Comparison of ENCODE assay signal across 2 cellular contexts in the genomic region with DNA sequence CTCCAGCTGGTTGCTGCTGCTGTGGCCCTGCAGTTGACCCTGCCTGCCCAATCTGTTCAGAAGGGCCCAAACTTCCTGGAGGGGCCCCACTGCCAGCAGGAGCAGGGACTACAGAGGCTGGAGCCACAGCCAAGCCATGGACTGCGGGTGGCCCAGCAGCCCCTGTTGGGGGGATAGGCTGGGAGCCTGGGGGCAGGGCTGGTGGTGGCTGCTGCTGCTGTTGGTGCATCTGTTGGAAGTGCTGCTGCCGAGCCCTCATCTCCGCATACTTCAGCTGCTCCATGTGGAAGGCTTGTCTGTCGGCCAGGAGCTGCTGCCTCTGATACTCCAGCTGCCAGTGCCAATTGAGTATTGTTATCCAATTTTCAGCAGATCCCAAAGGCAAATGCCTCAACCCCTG.
TF ChIP-seq lines count a peak whose summit lies in the region.

No MANE protein-coding gene starts in this region.

TF ChIP-seq in SK-N-SH treated with all-trans-retinoic acid at 6 μM for 48 hours, 23 proteins besides CTCF, POLR2A, EP300 and RAD21 (continued from another document):
- TF ChIP-seq, protein P1, sequence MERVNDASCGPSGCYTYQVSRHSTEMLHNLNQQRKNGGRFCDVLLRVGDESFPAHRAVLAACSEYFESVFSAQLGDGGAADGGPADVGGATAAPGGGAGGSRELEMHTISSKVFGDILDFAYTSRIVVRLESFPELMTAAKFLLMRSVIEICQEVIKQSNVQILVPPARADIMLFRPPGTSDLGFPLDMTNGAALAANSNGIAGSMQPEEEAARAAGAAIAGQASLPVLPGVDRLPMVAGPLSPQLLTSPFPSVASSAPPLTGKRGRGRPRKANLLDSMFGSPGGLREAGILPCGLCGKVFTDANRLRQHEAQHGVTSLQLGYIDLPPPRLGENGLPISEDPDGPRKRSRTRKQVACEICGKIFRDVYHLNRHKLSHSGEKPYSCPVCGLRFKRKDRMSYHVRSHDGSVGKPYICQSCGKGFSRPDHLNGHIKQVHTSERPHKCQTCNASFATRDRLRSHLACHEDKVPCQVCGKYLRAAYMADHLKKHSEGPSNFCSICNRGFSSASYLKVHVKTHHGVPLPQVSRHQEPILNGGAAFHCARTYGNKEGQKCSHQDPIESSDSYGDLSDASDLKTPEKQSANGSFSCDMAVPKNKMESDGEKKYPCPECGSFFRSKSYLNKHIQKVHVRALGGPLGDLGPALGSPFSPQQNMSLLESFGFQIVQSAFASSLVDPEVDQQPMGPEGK (CRISPR knock-in tag; IDR thresholded peaks at IDR 0.05; ENCODE audit: borderline replicate concordance): no peak
- no peak for TF ChIP-seq ZNF8 (CRISPR knock-in tag; IDR thresholded peaks at IDR 0.05)
- TF ChIP-seq ZC3H10 (CRISPR knock-in tag; IDR thresholded peaks at IDR 0.05): no peak
- no peak for TF ChIP-seq OSR1 (CRISPR knock-in tag; IDR thresholded peaks at IDR 0.05)
- no peak for TF ChIP-seq TCF4 (CRISPR knock-in tag; IDR thresholded peaks at IDR 0.05; ENCODE audit: borderline replicate concordance)
- TF ChIP-seq RARB (CRISPR knock-in tag; IDR thresholded peaks at IDR 0.05): no peak
- no peak for TF ChIP-seq ZFP3 (CRISPR knock-in tag; IDR thresholded peaks at IDR 0.05)
- TF ChIP-seq, protein P2, sequence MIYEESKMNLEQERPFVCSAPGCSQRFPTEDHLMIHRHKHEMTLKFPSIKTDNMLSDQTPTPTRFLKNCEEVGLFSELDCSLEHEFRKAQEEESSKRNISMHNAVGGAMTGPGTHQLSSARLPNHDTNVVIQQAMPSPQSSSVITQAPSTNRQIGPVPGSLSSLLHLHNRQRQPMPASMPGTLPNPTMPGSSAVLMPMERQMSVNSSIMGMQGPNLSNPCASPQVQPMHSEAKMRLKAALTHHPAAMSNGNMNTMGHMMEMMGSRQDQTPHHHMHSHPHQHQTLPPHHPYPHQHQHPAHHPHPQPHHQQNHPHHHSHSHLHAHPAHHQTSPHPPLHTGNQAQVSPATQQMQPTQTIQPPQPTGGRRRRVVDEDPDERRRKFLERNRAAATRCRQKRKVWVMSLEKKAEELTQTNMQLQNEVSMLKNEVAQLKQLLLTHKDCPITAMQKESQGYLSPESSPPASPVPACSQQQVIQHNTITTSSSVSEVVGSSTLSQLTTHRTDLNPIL (CRISPR knock-in tag; IDR thresholded peaks at IDR 0.05; ENCODE audit: low read depth): no peak
- TF ChIP-seq, protein P3, sequence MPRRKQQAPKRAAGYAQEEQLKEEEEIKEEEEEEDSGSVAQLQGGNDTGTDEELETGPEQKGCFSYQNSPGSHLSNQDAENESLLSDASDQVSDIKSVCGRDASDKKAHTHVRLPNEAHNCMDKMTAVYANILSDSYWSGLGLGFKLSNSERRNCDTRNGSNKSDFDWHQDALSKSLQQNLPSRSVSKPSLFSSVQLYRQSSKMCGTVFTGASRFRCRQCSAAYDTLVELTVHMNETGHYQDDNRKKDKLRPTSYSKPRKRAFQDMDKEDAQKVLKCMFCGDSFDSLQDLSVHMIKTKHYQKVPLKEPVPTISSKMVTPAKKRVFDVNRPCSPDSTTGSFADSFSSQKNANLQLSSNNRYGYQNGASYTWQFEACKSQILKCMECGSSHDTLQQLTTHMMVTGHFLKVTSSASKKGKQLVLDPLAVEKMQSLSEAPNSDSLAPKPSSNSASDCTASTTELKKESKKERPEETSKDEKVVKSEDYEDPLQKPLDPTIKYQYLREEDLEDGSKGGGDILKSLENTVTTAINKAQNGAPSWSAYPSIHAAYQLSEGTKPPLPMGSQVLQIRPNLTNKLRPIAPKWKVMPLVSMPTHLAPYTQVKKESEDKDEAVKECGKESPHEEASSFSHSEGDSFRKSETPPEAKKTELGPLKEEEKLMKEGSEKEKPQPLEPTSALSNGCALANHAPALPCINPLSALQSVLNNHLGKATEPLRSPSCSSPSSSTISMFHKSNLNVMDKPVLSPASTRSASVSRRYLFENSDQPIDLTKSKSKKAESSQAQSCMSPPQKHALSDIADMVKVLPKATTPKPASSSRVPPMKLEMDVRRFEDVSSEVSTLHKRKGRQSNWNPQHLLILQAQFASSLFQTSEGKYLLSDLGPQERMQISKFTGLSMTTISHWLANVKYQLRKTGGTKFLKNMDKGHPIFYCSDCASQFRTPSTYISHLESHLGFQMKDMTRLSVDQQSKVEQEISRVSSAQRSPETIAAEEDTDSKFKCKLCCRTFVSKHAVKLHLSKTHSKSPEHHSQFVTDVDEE (CRISPR knock-in tag; IDR thresholded peaks at IDR 0.05): no peak
- TF ChIP-seq, protein P4, sequence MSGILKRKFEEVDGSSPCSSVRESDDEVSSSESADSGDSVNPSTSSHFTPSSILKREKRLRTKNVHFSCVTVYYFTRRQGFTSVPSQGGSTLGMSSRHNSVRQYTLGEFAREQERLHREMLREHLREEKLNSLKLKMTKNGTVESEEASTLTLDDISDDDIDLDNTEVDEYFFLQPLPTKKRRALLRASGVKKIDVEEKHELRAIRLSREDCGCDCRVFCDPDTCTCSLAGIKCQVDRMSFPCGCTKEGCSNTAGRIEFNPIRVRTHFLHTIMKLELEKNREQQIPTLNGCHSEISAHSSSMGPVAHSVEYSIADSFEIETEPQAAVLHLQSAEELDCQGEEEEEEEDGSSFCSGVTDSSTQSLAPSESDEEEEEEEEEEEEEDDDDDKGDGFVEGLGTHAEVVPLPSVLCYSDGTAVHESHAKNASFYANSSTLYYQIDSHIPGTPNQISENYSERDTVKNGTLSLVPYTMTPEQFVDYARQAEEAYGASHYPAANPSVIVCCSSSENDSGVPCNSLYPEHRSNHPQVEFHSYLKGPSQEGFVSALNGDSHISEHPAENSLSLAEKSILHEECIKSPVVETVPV (CRISPR knock-in tag; IDR thresholded peaks at IDR 0.05): no peak
- TF ChIP-seq GLIS3 (CRISPR knock-in tag; IDR thresholded peaks at IDR 0.05): no peak

TF ChIP-seq in SK-N-SH, 30 proteins besides CTCF, POLR2A, EP300 and RAD21 (continued from another document):
- TF ChIP-seq, protein P5, sequence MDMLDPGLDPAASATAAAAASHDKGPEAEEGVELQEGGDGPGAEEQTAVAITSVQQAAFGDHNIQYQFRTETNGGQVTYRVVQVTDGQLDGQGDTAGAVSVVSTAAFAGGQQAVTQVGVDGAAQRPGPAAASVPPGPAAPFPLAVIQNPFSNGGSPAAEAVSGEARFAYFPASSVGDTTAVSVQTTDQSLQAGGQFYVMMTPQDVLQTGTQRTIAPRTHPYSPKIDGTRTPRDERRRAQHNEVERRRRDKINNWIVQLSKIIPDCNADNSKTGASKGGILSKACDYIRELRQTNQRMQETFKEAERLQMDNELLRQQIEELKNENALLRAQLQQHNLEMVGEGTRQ (IDR thresholded peaks at IDR 0.05; ENCODE audit: borderline replicate concordance, low read depth, low read length): no peak
- TF ChIP-seq CHD2 (IDR thresholded peaks at IDR 0.05; ENCODE audit: low read length, partially characterized antibody): no peak
- TF ChIP-seq, protein P6, sequence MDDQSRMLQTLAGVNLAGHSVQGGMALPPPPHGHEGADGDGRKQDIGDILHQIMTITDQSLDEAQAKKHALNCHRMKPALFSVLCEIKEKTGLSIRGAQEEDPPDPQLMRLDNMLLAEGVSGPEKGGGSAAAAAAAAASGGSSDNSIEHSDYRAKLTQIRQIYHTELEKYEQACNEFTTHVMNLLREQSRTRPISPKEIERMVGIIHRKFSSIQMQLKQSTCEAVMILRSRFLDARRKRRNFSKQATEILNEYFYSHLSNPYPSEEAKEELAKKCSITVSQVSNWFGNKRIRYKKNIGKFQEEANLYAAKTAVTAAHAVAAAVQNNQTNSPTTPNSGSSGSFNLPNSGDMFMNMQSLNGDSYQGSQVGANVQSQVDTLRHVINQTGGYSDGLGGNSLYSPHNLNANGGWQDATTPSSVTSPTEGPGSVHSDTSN (IDR thresholded peaks at IDR 0.05): no peak
- TF ChIP-seq SMC3 (IDR thresholded peaks at IDR 0.05; ENCODE audit: low read depth, low read length): no peak
